Comparison of ENCODE assay signal across 1 cellular context in the genomic region with DNA sequence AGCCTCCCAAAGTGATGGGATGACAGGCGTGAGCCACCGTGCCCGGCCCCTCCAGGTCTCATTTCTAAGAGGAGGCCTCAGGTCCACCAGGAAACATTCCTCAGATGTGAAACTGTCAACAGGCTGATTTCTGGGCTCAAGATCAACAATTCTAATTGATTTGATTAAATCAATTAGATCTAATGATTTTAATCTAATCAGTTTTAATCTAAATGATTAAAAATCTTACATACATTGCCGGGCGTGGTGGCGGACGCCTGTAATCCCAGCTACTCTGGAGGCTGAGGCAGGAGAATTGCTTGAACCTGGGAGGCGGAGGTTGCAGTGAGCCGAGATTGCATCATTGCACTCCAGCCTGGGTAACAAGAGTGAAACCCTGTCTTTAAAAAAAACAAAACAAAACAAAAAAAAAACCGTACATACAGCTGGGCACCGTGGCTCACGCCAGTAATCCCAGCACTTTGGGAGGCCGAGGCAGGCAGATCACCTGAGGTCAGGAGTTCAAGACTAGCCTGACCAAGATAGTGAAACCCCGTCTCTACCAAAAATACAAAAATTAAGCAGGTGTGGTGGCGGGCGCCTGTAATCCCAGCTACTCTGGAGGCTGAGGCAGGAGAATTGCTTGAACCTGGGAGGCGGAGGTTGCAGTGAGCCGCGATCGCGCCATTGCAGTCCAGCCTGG.
TF ChIP-seq lines count a peak whose summit lies in the region.

No MANE protein-coding gene starts in this region.

TF ChIP-seq in GM12878, 131 proteins besides CTCF, POLR2A, EP300 and RAD21:
- 0 out of 2 replicates have a peak, but pooled peaks have one; percentile 30 for TF ChIP-seq ATF7 (IDR thresholded peaks at IDR 0.05; ENCODE audit: low read depth)
- TF ChIP-seq, protein P1, sequence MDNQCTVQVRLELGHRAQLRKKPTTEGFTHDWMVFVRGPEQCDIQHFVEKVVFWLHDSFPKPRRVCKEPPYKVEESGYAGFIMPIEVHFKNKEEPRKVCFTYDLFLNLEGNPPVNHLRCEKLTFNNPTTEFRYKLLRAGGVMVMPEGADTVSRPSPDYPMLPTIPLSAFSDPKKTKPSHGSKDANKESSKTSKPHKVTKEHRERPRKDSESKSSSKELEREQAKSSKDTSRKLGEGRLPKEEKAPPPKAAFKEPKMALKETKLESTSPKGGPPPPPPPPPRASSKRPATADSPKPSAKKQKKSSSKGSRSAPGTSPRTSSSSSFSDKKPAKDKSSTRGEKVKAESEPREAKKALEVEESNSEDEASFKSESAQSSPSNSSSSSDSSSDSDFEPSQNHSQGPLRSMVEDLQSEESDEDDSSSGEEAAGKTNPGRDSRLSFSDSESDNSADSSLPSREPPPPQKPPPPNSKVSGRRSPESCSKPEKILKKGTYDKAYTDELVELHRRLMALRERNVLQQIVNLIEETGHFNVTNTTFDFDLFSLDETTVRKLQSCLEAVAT (IDR thresholded peaks at IDR 0.05), result peak; percentile 77
- TF ChIP-seq NBN (IDR thresholded peaks at IDR 0.05), result peak; percentile 52; the same call in 1 of the 2 replicates
